Comparison of ENCODE assay signal across 13 cellular contexts in genomic region chr5:138763037-138763778, GRCh38.
"Had no signal": no experiment of that assay in that cellular context is flagged by ENCODE, and none has a peak within 500 bp of the region (broad histone marks: within the 10 kb centered on the region; RNA-seq: fewer than 3 reads in every experiment).

No MANE protein-coding gene starts in this region.

- H3K27me3 ChIP-seq: brain microvascular endothelial cell, stomach, uterus had no signal

- H3K27ac Mint-ChIP-seq: activated naive CD8-positive, alpha-beta T cell; activated T-cell treated with anti-CD3 and anti-CD28 coated beads, Interleukin-2, amount 50 U/mL, for 24 hours; nephron progenitor cell; T-helper 17 cell had no signal

- DNase-seq: activated CD4-positive, CD25-positive, alpha-beta regulatory T cell; activated effector memory CD4-positive, alpha-beta T cell treated with Interleukin-2 at 50 U/mL for 16 hours; activated T-cell treated with anti-CD3 and anti-CD28 coated beads, Interleukin-2, amount 50 U/mL, for 24 hours; amygdala; brain microvascular endothelial cell; kidney glomerular epithelial cell; nephron progenitor cell; stomach; T-helper 17 cell; uterus had no signal

- H3K4me3 ChIP-seq: stomach, thoracic aorta, uterus had no signal

- H3K27ac ChIP-seq: brain microvascular endothelial cell, stomach, thoracic aorta, uterus had no signal

- H3K4me3 Mint-ChIP-seq: activated naive CD8-positive, alpha-beta T cell; activated T-cell treated with anti-CD3 and anti-CD28 coated beads, Interleukin-2, amount 50 U/mL, for 24 hours; nephron progenitor cell; T-helper 17 cell had no signal

- ATAC-seq: SK-N-SH treated with all-trans-retinoic acid at 6 μM for 48 hours, T-helper 17 cell had no signal

- H3K4me1 ChIP-seq: uterus had no signal

- H3K36me3 ChIP-seq: uterus had no signal

- H3K9me3 ChIP-seq: stomach, thoracic aorta, uterus had no signal

- H3K9me3 Mint-ChIP-seq: activated T-cell treated with anti-CD3 and anti-CD28 coated beads, Interleukin-2, amount 50 U/mL, for 24 hours had no signal
